In the genomic region with DNA sequence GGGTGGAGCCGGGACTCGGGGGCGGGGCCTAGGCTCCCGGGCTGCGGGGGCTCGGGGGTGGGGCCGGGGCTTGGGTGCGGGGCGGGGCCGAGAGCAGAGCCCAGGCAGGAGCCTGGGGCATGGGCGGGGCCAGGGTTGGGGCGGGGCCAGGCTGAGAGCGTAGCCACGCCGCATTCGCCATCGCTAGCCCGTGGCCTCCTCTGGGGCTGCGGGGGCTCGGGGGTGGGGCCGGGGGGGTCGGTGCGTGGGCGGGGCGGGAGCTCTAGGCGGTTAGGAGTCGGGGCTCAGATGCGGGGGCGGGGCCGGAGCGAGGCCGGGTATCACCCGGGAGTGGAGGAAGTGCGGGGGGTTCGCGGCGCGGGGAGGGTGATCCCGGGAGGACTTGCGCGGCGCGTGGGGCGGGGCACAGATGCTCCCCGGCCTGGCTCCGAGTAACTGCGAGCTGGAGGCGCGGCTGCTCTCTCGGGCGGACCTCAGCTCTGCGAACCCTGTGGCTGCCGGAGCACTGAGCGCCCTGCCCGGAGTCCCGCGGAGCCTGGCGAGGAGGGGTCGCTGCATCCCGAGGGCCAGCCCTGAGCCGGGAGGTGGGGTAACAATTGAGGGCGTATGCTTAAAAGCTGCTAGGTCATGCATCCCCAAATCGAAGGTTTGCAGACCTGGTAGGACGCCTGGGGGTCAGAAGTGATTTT, we compare ENCODE assay signal across 8 cellular contexts. TPM values are rescaled to one million over a fixed set of nuclear protein-coding genes. Genes with fewer than 3 reads are reported as not detected.
DNase-seq lines count a peak whose midpoint lies in the region; ATAC-seq and TF ChIP-seq lines count a peak whose summit lies in the region.

No MANE protein-coding gene starts in this region.

- peak overlapping the region; percentile 55 for H3K27ac Mint-ChIP-seq in activated naive CD8-positive, alpha-beta T cell
- peak overlapping the region; percentile 18 for H3K27ac Mint-ChIP-seq in glutamatergic neuron (ENCODE audit: unreplicated experiment)

- H2AFZ ChIP-seq in osteoblast (ENCODE audit: low read length), result peak overlapping the region; percentile 62

- H3K36me3 ChIP-seq in osteoblast (ENCODE audit: insufficient read depth, low read length), result peaks cover 12% of the 10 kb centered on the region

- H3K27me3 ChIP-seq in osteoblast (ENCODE audit: insufficient read depth, low read length), result no peaks in the 10 kb centered on the region

- peaks cover 11% of the 10 kb centered on the region for H3K36me3 Mint-ChIP-seq in activated naive CD8-positive, alpha-beta T cell
- H3K36me3 Mint-ChIP-seq in glutamatergic neuron (ENCODE audit: unreplicated experiment), result peaks cover 5% of the 10 kb centered on the region

- H3K4me2 ChIP-seq in osteoblast (ENCODE audit: insufficient read depth, low read length), result peak overlapping the region; percentile 85

- ATAC-seq in HG02588 (IDR thresholded peaks at IDR 0.05; ENCODE audit: unreplicated experiment), result peak; percentile 71

- peak overlapping the region; percentile 84 for H3K4me3 Mint-ChIP-seq in activated naive CD8-positive, alpha-beta T cell
- peak overlapping the region; percentile 79 for H3K4me3 Mint-ChIP-seq in glutamatergic neuron (ENCODE audit: unreplicated experiment)

- DNase-seq in NCI-H1092 (lab: John Stamatoyannopoulos, UW), result peak; percentile 68
- peak; percentile 83 for DNase-seq in SKM-1 (lab: John Stamatoyannopoulos, UW; ENCODE audit: unreplicated experiment)
- DNase-seq in glutamatergic neuron, result peak; percentile 99
- peak; percentile 98 for DNase-seq in osteoblast (ENCODE audit: insufficient read length, low spot score, missing footprints)

- peaks cover 20% of the 10 kb centered on the region for H3K4me1 ChIP-seq in osteoblast (ENCODE audit: insufficient read depth, low read length)

- H3K27ac ChIP-seq in osteoblast (ENCODE audit: low read depth, low read length) (peak overlapping the region; percentile 58), temporal lobe (ENCODE audit: low read depth, low read length) (peak overlapping the region; percentile 89)

- peaks cover 51% of the 10 kb centered on the region for H3K4me1 Mint-ChIP-seq in activated naive CD8-positive, alpha-beta T cell (ENCODE audit: low read depth)
- peaks cover 5% of the 10 kb centered on the region for H3K4me1 Mint-ChIP-seq in glutamatergic neuron (ENCODE audit: low read depth, unreplicated experiment)

- H3K27me3 Mint-ChIP-seq in activated naive CD8-positive, alpha-beta T cell, result no peaks in the 10 kb centered on the region
- H3K27me3 Mint-ChIP-seq in glutamatergic neuron (ENCODE audit: unreplicated experiment), result no peaks in the 10 kb centered on the region

- H3K9me3 Mint-ChIP-seq in activated naive CD8-positive, alpha-beta T cell (ENCODE audit: low read depth), result no peaks in the 10 kb centered on the region
- H3K9me3 Mint-ChIP-seq in glutamatergic neuron (ENCODE audit: unreplicated experiment), result peaks cover 5% of the 10 kb centered on the region

- TF ChIP-seq CTCF in glutamatergic neuron (IDR thresholded peaks at IDR 0.05; ENCODE audit: partially characterized antibody, unreplicated experiment) (no peak), osteoblast (IDR thresholded peaks at IDR 0.05; ENCODE audit: extremely low read depth, low read depth, low read length) (no peak)

- H3K9me3 ChIP-seq in osteoblast (ENCODE audit: low read depth, low read length), result no peaks in the 10 kb centered on the region

- H4K20me1 ChIP-seq in osteoblast (ENCODE audit: insufficient read depth, low read length), result peaks cover 12% of the 10 kb centered on the region

- H3K4me3 ChIP-seq in GM08714 (ENCODE audit: low read length) (peak overlapping the region; percentile 88), osteoblast (ENCODE audit: insufficient read depth, low read length) (peak overlapping the region; percentile 78)

- peaks cover 44% of the 10 kb centered on the region for H3K79me2 ChIP-seq in osteoblast (ENCODE audit: insufficient read depth, low read length)

RNA-seq across cellular contexts. Expression of gene ECI2, which starts 0.4 kb away (rescaled TPM):
- total RNA-seq in glutamatergic neuron (ENCODE audit: unreplicated experiment), result 18.7 TPM
- total RNA-seq in osteoblast, result 76.0 and 89.0 TPM in 2 replicates
- total RNA-seq in temporal lobe, result 18.9 TPM

RNA-seq across cellular contexts. Expression of gene FAM217A, which starts 56.9 kb away (rescaled TPM):
- total RNA-seq in glutamatergic neuron (ENCODE audit: unreplicated experiment) (not detected), osteoblast (not detected in 2 replicates), temporal lobe (not detected)

Comparison
In these comparisons a context has a peak if more than half of its experiments do, and no peak if none do; other contexts are left out.
1. Peak in every context shown above with its lines: DNase-seq, ATAC-seq, H3K4me3 ChIP-seq and H3K27ac ChIP-seq.